ENCODE assay signal across 8 cellular contexts in the genomic region with DNA sequence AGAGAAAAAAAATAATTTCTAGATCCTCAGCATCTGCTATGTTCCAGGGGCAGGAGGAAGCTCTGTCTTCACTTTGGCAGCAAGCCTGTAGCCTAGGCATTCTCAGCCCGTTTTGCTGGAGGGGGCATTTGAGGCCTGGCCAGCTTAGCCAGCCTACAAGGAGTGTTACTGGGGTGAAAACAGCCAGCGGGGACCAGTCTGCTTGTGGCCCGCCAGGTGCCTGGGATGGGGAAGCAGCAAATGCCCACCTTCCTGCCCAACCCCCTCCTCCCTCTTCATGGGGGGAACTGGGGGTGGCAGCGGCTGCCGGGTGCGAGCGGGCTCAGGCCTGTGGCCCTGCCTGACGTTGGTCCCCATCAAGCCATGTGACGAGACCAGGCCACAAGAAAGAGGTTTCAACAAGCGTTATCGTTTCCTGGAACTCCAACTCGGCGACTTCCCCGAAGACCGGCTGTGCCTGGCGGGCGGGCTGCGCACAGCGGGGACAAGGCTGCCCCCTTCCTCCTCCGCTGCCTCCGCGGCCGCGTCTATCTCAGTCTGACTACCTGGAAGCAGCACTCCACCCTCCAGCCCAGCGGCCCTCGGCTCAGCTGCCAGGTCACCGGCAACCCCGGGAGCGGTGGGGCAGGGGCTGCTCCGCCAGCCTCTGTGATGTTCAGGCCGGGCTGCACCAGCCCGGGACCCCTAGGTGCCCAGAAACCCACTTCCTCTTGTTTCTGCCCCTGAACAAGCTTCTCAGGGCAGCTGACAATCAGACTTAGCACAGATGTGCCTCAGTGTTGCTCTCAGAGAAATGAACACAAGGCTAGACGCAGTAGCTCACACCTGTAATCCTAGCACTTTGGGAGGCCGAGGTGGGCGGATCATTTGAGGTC. TPM values are rescaled to one million over a fixed set of nuclear protein-coding genes. Genes with fewer than 3 reads are reported as not detected.
DNase-seq lines count a peak whose midpoint lies in the region; ATAC-seq and TF ChIP-seq lines count a peak whose summit lies in the region.

No MANE protein-coding gene starts in this region.

- CTCF ChIA-PET in PC-9 (lab: Charles Lee), result no interaction called here

- H3K4me1 ChIP-seq in PC-9 (replicated peaks; ENCODE audit: insufficient read depth), result no peaks in the 10 kb centered on the region

- H3K4me3 ChIP-seq in PC-9, result no peak overlapping the region

- no peaks in the 10 kb centered on the region for H3K27me3 ChIP-seq in PC-9 (ENCODE audit: insufficient read depth, low read depth)

- no TSS peak for BruUV-seq in PC-9 (replicated peaks; lab: Mats Ljungman, UMichigan)

- H3K79me2 ChIP-seq in PC-9 (ENCODE audit: low read depth), result no peaks in the 10 kb centered on the region

- peaks cover 7% of the 10 kb centered on the region; the same call in 1 of the 2 replicates for H3F3A ChIP-seq in PC-9 (ENCODE audit: insufficient read depth, low read depth)

- ATAC-seq in GM18508 (IDR thresholded peaks at IDR 0.05; ENCODE audit: insufficient read depth, unreplicated experiment), result peak; percentile 52
- ATAC-seq in HG03039 (IDR thresholded peaks at IDR 0.05; ENCODE audit: unreplicated experiment), result peak; percentile 53
- ATAC-seq in GM21717 (IDR thresholded peaks at IDR 0.05; ENCODE audit: unreplicated experiment), result no peak

- intact Hi-C loops in PC-9 (cut with micrococcal nuclease; ENCODE audit: unreplicated experiment), result no loop called here

- no peaks in the 10 kb centered on the region for H4K20me1 ChIP-seq in PC-9 (ENCODE audit: insufficient read depth)

- H3K9me3 ChIP-seq in PC-9 (ENCODE audit: insufficient read depth, low read depth), result no peaks in the 10 kb centered on the region

- TF ChIP-seq CTCF in PC-9 (conservative IDR thresholded peaks at IDR 0.05), result no peak

- H2AFZ ChIP-seq in PC-9, result no peak overlapping the region

- no peaks in the 10 kb centered on the region for H3K36me3 ChIP-seq in PC-9 (ENCODE audit: low read depth)

- no peak overlapping the region for H3K4me2 ChIP-seq in PC-9

- no peaks in the 10 kb centered on the region for H3K9me2 ChIP-seq in PC-9 (ENCODE audit: insufficient read depth)

- H3K27ac ChIP-seq in PC-9, result no peak overlapping the region

- peak; percentile 69 for DNase-seq in activated CD4-positive, alpha-beta T cell treated with anti-CD3 and anti-CD28 coated beads for 1 hour
- DNase-seq in effector CD8-positive, alpha-beta T cell (lab: John Stamatoyannopoulos, UW), result peak; percentile 69
- DNase-seq in stimulated activated CD4-positive, alpha-beta T cell treated with anti-CD3 and anti-CD28 coated beads, Interleukin-1b, Interleukin-23, amount 100 ng/mL, for 48 hours, result peak; percentile 95
- DNase-seq in PC-9 (no peak), NCI-H1930 (lab: John Stamatoyannopoulos, UW) (no peak)

- POLR2A ChIA-PET in PC-9 (lab: Charles Lee; ENCODE audit: unreplicated experiment), result no interaction called here

RNA-seq across cellular contexts. Expression of a gene that starts 22.9 kb away (rescaled TPM):
- total RNA-seq in PC-9 (2021), result 4.6 and 6.7 TPM in 2 replicates

RNA-seq across cellular contexts. Expression of a gene that starts 36.0 kb away (rescaled TPM):
- not detected in 2 replicates for total RNA-seq in PC-9 (2021)

RNA-seq across cellular contexts. Expression of a gene that starts 40.3 kb away (rescaled TPM):
- not detected in 2 replicates for total RNA-seq in PC-9 (2021)

RNA-seq across cellular contexts. Expression of a gene that starts 43.2 kb away (rescaled TPM):
- not detected in 2 replicates for total RNA-seq in PC-9 (2021)

RNA-seq across cellular contexts. Expression of a gene that starts 48.0 kb away (rescaled TPM):
- total RNA-seq in PC-9 (2021), result not detected in 2 replicates

Comparison
In these comparisons a context has a peak if more than half of its experiments do, and no peak if none do; other contexts are left out.
1. DNase-seq: peak in activated CD4-positive, alpha-beta T cell treated with anti-CD3 and anti-CD28 coated beads for 1 hour (single experiment), effector CD8-positive, alpha-beta T cell (single experiment) and stimulated activated CD4-positive, alpha-beta T cell treated with anti-CD3 and anti-CD28 coated beads, Interleukin-1b, Interleukin-23, amount 100 ng/mL, for 48 hours (single experiment); none in PC-9 (0 of 2) and NCI-H1930 (0 of 2).